ENCODE assay signal across 2 cellular contexts in the genomic region with DNA sequence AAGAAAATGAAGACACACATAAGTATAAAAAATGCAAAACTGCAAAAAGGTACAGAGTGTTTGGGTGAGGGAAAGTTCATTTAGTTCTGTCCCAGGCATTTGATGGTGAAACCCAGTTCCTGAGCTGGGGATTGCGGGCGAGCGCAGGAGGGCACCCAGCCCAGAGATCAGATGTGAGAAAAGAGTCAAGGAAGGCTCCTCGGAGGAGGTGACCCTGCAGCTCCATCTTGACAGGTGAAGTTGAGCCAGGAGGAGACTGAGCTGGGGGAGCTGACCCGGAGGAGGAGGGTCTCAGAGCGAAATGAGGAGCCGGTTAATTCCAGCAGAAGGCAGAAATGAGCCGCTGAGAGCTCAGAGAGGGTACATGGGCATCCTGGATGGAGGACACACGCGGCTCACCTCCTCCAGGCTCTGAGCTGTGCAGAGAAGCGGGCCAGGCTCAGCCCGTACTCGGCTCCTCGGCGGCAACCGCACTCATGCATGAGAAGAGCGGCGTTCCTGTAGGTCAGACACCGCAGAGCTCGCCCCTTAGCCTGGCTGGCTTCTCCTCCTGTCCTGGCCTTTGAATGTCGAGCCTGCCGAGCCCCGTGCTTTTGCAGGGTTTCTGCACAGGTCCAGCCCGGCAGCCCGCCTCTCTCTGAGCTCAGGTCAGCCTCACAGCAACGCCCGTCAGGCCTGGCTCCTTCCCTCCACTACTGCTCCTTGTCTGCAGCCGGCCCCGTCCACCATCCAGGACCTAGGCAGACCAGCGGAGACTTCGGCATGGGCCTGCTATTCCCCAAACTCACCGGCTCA.
TF ChIP-seq lines count a peak whose summit lies in the region.

No MANE protein-coding gene starts in this region.

TF ChIP-seq in HepG2, 621 proteins besides CTCF, POLR2A, EP300 and RAD21:
- 0 out of 2 replicates have a peak, but pooled peaks have one; percentile 23 for TF ChIP-seq RXRA (CRISPR knock-in tag; IDR thresholded peaks at IDR 0.05)
- TF ChIP-seq ZNF687 (CRISPR knock-in tag; IDR thresholded peaks at IDR 0.05): peak; percentile 29
- TF ChIP-seq KLF16 (CRISPR knock-in tag; IDR thresholded peaks at IDR 0.05): no peak
- TF ChIP-seq MXD3 (CRISPR knock-in tag; IDR thresholded peaks at IDR 0.05): no peak
- TF ChIP-seq GABPB1 (CRISPR knock-in tag; IDR thresholded peaks at IDR 0.05): peak; percentile 20; the same call in 1 of the 2 replicates
- TF ChIP-seq ZNF136 (CRISPR knock-in tag; IDR thresholded peaks at IDR 0.05; ENCODE audit: low read depth): no peak
- TF ChIP-seq ZNF251 (CRISPR knock-in tag; IDR thresholded peaks at IDR 0.05): no peak
- TF ChIP-seq KDM5B (CRISPR knock-in tag; IDR thresholded peaks at IDR 0.05; ENCODE audit: borderline replicate concordance): 0 out of 2 replicates have a peak, but pooled peaks have one; percentile 14
- no peak for TF ChIP-seq HOXA3 (CRISPR knock-in tag; IDR thresholded peaks at IDR 0.05)
TF ChIP-seq in HepG2: peak in this region for 4.

TF ChIP-seq in K562, 482 proteins besides CTCF, POLR2A, EP300 and RAD21:
- TF ChIP-seq, protein P1, sequence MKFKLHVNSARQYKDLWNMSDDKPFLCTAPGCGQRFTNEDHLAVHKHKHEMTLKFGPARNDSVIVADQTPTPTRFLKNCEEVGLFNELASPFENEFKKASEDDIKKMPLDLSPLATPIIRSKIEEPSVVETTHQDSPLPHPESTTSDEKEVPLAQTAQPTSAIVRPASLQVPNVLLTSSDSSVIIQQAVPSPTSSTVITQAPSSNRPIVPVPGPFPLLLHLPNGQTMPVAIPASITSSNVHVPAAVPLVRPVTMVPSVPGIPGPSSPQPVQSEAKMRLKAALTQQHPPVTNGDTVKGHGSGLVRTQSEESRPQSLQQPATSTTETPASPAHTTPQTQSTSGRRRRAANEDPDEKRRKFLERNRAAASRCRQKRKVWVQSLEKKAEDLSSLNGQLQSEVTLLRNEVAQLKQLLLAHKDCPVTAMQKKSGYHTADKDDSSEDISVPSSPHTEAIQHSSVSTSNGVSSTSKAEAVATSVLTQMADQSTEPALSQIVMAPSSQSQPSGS (CRISPR knock-in tag; IDR thresholded peaks at IDR 0.05): no peak
- TF ChIP-seq NR4A1 (CRISPR knock-in tag; IDR thresholded peaks at IDR 0.05) (no peak), NR4A1 (tag; IDR thresholded peaks at IDR 0.05) (no peak), ZFP36 (IDR thresholded peaks at IDR 0.05; ENCODE audit: low read depth, low read length, partially characterized antibody) (peak; percentile 91)
- TF ChIP-seq, protein P2, sequence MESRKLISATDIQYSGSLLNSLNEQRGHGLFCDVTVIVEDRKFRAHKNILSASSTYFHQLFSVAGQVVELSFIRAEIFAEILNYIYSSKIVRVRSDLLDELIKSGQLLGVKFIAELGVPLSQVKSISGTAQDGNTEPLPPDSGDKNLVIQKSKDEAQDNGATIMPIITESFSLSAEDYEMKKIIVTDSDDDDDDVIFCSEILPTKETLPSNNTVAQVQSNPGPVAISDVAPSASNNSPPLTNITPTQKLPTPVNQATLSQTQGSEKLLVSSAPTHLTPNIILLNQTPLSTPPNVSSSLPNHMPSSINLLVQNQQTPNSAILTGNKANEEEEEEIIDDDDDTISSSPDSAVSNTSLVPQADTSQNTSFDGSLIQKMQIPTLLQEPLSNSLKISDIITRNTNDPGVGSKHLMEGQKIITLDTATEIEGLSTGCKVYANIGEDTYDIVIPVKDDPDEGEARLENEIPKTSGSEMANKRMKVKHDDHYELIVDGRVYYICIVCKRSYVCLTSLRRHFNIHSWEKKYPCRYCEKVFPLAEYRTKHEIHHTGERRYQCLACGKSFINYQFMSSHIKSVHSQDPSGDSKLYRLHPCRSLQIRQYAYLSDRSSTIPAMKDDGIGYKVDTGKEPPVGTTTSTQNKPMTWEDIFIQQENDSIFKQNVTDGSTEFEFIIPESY (CRISPR knock-in tag; IDR thresholded peaks at IDR 0.05): no peak
TF ChIP-seq in K562: peak in this region for 1.
